Comparison of ENCODE assay signal across 2 cellular contexts in the genomic region with DNA sequence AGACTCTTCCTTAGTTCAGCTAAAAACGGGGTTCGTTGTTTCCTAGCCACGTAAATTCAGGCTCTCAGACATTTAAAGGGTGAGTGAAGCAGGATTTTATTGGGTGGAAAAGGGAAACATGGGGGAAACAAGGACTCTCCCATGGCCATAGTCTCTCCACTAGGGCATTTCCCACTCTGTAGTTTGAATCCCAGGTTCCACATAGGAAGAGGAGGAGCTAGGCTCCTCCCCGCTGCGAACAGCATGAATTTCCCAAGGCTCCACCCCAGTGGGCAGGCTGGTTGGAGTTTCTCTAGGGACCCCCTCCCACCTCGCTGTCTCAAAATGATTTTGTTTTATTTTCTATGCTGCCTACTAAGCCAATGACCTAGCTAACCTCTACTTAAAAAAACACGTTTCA.
TF ChIP-seq lines count a peak whose summit lies in the region.

No MANE protein-coding gene starts in this region.

TF ChIP-seq in H1, 55 proteins besides CTCF, POLR2A, EP300 and RAD21:
- TF ChIP-seq MAFK (IDR thresholded peaks at IDR 0.05; ENCODE audit: low read depth, low read length): no peak
- TF ChIP-seq, protein P1, sequence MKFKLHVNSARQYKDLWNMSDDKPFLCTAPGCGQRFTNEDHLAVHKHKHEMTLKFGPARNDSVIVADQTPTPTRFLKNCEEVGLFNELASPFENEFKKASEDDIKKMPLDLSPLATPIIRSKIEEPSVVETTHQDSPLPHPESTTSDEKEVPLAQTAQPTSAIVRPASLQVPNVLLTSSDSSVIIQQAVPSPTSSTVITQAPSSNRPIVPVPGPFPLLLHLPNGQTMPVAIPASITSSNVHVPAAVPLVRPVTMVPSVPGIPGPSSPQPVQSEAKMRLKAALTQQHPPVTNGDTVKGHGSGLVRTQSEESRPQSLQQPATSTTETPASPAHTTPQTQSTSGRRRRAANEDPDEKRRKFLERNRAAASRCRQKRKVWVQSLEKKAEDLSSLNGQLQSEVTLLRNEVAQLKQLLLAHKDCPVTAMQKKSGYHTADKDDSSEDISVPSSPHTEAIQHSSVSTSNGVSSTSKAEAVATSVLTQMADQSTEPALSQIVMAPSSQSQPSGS (IDR thresholded peaks at IDR 0.05; ENCODE audit: low read length): no peak
- TF ChIP-seq BCL11A (IDR thresholded peaks at IDR 0.05; ENCODE audit: low read depth in 2 of 2, low read length in 2 of 2): no peak
- TF ChIP-seq EGR1 (IDR thresholded peaks at IDR 0.05; ENCODE audit: borderline replicate concordance, low read depth, low read length): no peak
- TF ChIP-seq ZNF274 (IDR thresholded peaks at IDR 0.05; ENCODE audit: borderline replicate concordance, extremely low read depth, low read length): no peak
- TF ChIP-seq CHD2 (IDR thresholded peaks at IDR 0.05; ENCODE audit: low read length): no peak
- TF ChIP-seq FOSL1 (IDR thresholded peaks at IDR 0.05; ENCODE audit: insufficient read depth, low read depth, low read length): no peak
- no peak for TF ChIP-seq SIX5 (IDR thresholded peaks at IDR 0.05; ENCODE audit: low read depth, low read length)
- no peak for TF ChIP-seq RFX5 (IDR thresholded peaks at IDR 0.05; ENCODE audit: borderline replicate concordance, low read depth, low read length)
- TF ChIP-seq, protein P2, sequence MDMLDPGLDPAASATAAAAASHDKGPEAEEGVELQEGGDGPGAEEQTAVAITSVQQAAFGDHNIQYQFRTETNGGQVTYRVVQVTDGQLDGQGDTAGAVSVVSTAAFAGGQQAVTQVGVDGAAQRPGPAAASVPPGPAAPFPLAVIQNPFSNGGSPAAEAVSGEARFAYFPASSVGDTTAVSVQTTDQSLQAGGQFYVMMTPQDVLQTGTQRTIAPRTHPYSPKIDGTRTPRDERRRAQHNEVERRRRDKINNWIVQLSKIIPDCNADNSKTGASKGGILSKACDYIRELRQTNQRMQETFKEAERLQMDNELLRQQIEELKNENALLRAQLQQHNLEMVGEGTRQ (IDR thresholded peaks at IDR 0.05; ENCODE audit: low read length): no peak
- TF ChIP-seq JUN (IDR thresholded peaks at IDR 0.05; ENCODE audit: low read depth, low read length): no peak
- no peak for TF ChIP-seq POLR2AphosphoS5 (IDR thresholded peaks at IDR 0.05; ENCODE audit: low read depth, low read length)
- TF ChIP-seq NRF1 (IDR thresholded peaks at IDR 0.05; ENCODE audit: low read depth, low read length): no peak
- TF ChIP-seq SIN3A (conservative IDR thresholded peaks at IDR 0.05 in 1 of 2, IDR thresholded peaks at IDR 0.05 in 1 of 2; ENCODE audit: low read depth in 1 of 2, low read length in 2 of 2): no peak
- no peak for TF ChIP-seq PHF8 (conservative IDR thresholded peaks at IDR 0.05; ENCODE audit: low read depth, low read length)
- TF ChIP-seq POU5F1 (IDR thresholded peaks at IDR 0.05; ENCODE audit: low read depth, low read length): no peak
- TF ChIP-seq CREB1 (IDR thresholded peaks at IDR 0.05): no peak
- no peak for TF ChIP-seq BACH1 (IDR thresholded peaks at IDR 0.05; ENCODE audit: low read length)
- TF ChIP-seq TCF12 (IDR thresholded peaks at IDR 0.05; ENCODE audit: low read depth, low read length): no peak
- TF ChIP-seq TEAD4 (IDR thresholded peaks at IDR 0.05; ENCODE audit: low read depth, low read length): no peak
TF ChIP-seq in H1: peak in this region for 0.

TF ChIP-seq in SK-N-SH treated with all-trans-retinoic acid at 6 μM for 48 hours, 23 proteins besides CTCF, POLR2A, EP300 and RAD21:
- TF ChIP-seq ZFP30 (CRISPR knock-in tag; IDR thresholded peaks at IDR 0.05): no peak
- TF ChIP-seq TOX (CRISPR knock-in tag; IDR thresholded peaks at IDR 0.05; ENCODE audit: borderline replicate concordance): no peak
- no peak for TF ChIP-seq ESRRG (CRISPR knock-in tag; IDR thresholded peaks at IDR 0.05)
- TF ChIP-seq CSDC2 (CRISPR knock-in tag; IDR thresholded peaks at IDR 0.05): no peak
- no peak for TF ChIP-seq ZNF70 (CRISPR knock-in tag; IDR thresholded peaks at IDR 0.05)
- TF ChIP-seq, protein P3, sequence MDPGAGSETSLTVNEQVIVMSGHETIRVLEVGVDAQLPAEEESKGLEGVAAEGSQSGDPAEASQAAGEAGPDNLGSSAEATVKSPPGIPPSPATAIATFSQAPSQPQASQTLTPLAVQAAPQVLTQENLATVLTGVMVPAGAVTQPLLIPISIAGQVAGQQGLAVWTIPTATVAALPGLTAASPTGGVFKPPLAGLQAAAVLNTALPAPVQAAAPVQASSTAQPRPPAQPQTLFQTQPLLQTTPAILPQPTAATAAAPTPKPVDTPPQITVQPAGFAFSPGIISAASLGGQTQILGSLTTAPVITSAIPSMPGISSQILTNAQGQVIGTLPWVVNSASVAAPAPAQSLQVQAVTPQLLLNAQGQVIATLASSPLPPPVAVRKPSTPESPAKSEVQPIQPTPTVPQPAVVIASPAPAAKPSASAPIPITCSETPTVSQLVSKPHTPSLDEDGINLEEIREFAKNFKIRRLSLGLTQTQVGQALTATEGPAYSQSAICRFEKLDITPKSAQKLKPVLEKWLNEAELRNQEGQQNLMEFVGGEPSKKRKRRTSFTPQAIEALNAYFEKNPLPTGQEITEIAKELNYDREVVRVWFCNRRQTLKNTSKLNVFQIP (CRISPR knock-in tag; IDR thresholded peaks at IDR 0.05; ENCODE audit: borderline replicate concordance, low read depth): no peak
- no peak for TF ChIP-seq ZNF8 (CRISPR knock-in tag; IDR thresholded peaks at IDR 0.05)
- TF ChIP-seq RARB (CRISPR knock-in tag; IDR thresholded peaks at IDR 0.05): no peak
- TF ChIP-seq ARNTL (CRISPR knock-in tag; IDR thresholded peaks at IDR 0.05; ENCODE audit: borderline replicate concordance, low read depth): no peak
- no peak for TF ChIP-seq PPARA (CRISPR knock-in tag; IDR thresholded peaks at IDR 0.05; ENCODE audit: borderline replicate concordance)
- TF ChIP-seq, protein P4, sequence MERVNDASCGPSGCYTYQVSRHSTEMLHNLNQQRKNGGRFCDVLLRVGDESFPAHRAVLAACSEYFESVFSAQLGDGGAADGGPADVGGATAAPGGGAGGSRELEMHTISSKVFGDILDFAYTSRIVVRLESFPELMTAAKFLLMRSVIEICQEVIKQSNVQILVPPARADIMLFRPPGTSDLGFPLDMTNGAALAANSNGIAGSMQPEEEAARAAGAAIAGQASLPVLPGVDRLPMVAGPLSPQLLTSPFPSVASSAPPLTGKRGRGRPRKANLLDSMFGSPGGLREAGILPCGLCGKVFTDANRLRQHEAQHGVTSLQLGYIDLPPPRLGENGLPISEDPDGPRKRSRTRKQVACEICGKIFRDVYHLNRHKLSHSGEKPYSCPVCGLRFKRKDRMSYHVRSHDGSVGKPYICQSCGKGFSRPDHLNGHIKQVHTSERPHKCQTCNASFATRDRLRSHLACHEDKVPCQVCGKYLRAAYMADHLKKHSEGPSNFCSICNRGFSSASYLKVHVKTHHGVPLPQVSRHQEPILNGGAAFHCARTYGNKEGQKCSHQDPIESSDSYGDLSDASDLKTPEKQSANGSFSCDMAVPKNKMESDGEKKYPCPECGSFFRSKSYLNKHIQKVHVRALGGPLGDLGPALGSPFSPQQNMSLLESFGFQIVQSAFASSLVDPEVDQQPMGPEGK (CRISPR knock-in tag; IDR thresholded peaks at IDR 0.05; ENCODE audit: borderline replicate concordance): no peak
- no peak for TF ChIP-seq SNAI2 (CRISPR knock-in tag; IDR thresholded peaks at IDR 0.05)
